ENCODE assay signal across 21 cellular contexts in the genomic region with DNA sequence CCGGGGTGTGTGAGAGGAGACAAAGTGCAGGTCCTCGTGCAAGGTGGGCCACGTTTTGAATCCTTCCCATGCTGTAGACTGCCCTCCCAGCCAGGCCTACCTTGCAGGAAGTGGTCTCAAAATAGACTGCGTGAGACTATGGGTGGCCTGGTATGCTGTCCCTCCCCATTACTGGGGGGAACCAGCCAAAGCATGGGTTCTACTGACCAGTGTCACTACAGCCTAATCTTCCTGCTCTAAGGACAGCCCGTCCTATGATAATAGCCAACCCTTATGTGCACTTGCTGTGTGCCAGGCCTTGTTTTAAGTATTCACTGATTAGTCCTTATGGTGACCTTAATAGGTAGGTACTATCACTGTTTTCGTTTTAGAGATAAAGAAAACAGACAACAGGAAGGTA. TPM values are rescaled to one million over a fixed set of nuclear protein-coding genes. Genes with fewer than 3 reads are reported as not detected.
"Had no signal": no experiment of that assay in that cellular context is flagged by ENCODE, and none has a peak within 500 bp of the region (broad histone marks: within the 10 kb centered on the region; RNA-seq: fewer than 3 reads in every experiment).

No MANE protein-coding gene starts in this region.

- H3K27ac ChIP-seq: ascending aorta, colonic mucosa, transverse colon had no signal

- ATAC-seq: activated naive CD8-positive, alpha-beta T cell treated with anti-CD3 and anti-CD28 coated beads, Interleukin-2, amount 50 U/mL, for 24 hours; naive thymus-derived CD8-positive, alpha-beta T cell had no signal

- H3K4me3 ChIP-seq: ascending aorta, colonic mucosa, lung, prostate gland, transverse colon had no signal

- H3K9me3 ChIP-seq: ascending aorta, colonic mucosa, prostate gland, transverse colon had no signal

- DNase-seq: activated CD4-positive, alpha-beta memory T cell treated with anti-CD3 and anti-CD28 coated beads, Interleukin-2, amount 10 ng/mL, durations not matched to agents 7 days and 5 days; activated CD4-positive, alpha-beta T cell treated with anti-CD3 and anti-CD28 coated beads for 1 hour; activated naive CD8-positive, alpha-beta T cell treated with anti-CD3 and anti-CD28 coated beads, Interleukin-2, amount 50 U/mL, for 24 hours; activated T-cell treated with anti-CD3 and anti-CD28 coated beads, Interleukin-2, amount 50 U/mL, for 48 hours; caudate nucleus; effector CD8-positive, alpha-beta T cell; hippocampal formation; kidney glomerular epithelial cell; naive thymus-derived CD8-positive, alpha-beta T cell; occipital lobe; stimulated activated CD4-positive, alpha-beta T cell treated with anti-CD3 and anti-CD28 coated beads, Interleukin-2, amount 100 ng/mL, for 24 hours; stimulated activated naive B cell treated with anti-CD40 and anti-IgM and Interleukin-4, amounts not matched to agents 10 μg/mL and 1 μg/mL and 100 μg/mL, for 72 hours; T-helper 9 cell had no signal

- H3K27me3 ChIP-seq: ascending aorta, colonic mucosa, transverse colon had no signal

- FAIRE-seq: frontal cortex had no signal

- H3K36me3 ChIP-seq: prostate gland, transverse colon had no signal

RNA-seq across cellular contexts. Expression of a gene that starts 54.1 kb away (rescaled TPM):
- total RNA-seq: activated CD4-positive, alpha-beta memory T cell treated with anti-CD3 and anti-CD28 coated beads, Interleukin-2, amount 10 ng/mL, durations not matched to agents 7 days and 5 days; mononuclear cell; naive thymus-derived CD8-positive, alpha-beta T cell had no signal
- polyA plus RNA-seq: fibroblast of lung; naive thymus-derived CD8-positive, alpha-beta T cell had no signal
